30 cellular contexts compared by ENCODE assay signal in the genomic region with DNA sequence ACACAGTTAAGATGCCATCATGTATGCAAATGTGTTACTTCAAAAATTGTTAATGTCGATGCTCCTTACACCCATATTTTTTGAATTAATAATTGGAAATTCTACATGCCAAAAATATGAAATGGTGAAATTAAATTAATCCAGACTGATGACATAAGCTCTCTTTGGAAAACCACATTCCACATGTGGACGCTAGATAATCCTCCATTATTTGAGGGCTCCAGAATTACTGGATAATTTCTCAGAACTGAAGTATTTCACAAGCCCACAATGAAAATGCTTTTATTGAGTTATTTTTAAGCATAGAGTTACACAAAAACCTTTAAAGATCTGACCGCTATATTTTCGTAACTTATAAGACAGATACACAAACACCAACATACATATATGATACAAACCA.
"Had no signal": no experiment of that assay in that cellular context is flagged by ENCODE, and none has a peak within 500 bp of the region (broad histone marks: within the 10 kb centered on the region; RNA-seq: fewer than 3 reads in every experiment).

No MANE protein-coding gene starts in this region.

- H3K4me3 ChIP-seq: adrenal gland, ascending aorta, breast epithelium, cardiac muscle cell, esophagus squamous epithelium, gastrocnemius medialis, heart left ventricle, hepatocyte had no signal

- ATAC-seq: activated CD4-positive, alpha-beta T cell treated with anti-CD3 and anti-CD28 coated beads for 36 hours; activated CD8-positive, alpha-beta memory T cell treated with anti-CD3 and anti-CD28 coated beads, Interleukin-2, amount 10 ng/mL, durations not matched to agents 7 days and 5 days; activated CD8-positive, alpha-beta T cell treated with anti-CD3 and anti-CD28 coated beads, Interleukin-2, amount 10 ng/mL, durations not matched to agents 7 days and 5 days; activated naive CD8-positive, alpha-beta T cell treated with anti-CD3 and anti-CD28 coated beads, Interleukin-2, amount 50 U/mL, for 24 hours; effector memory CD8-positive, alpha-beta T cell; gastrocnemius medialis; heart left ventricle had no signal

- H3K27me3 ChIP-seq: adrenal gland, ascending aorta, breast epithelium, cardiac muscle cell, esophagus squamous epithelium, gastrocnemius medialis, heart left ventricle, hepatocyte had no signal

- H3K4me2 ChIP-seq: hepatocyte had no signal

- H3K4me1 ChIP-seq: adrenal gland, ascending aorta, breast epithelium, esophagus squamous epithelium, gastrocnemius medialis had no signal

- H3K36me3 ChIP-seq: breast epithelium had no signal

- H3K79me2 ChIP-seq: hepatocyte had no signal

- H3K27ac ChIP-seq: adrenal gland, ascending aorta, breast epithelium, cardiac muscle cell, epithelial cell of prostate, esophagus squamous epithelium, gastrocnemius medialis, heart left ventricle, hepatocyte had no signal

- H2AFZ ChIP-seq: hepatocyte had no signal

- DNase-seq: activated CD4-positive, alpha-beta memory T cell treated with anti-CD3 and anti-CD28 coated beads for 36 hours; activated CD4-positive, alpha-beta T cell treated with anti-CD3 and anti-CD28 coated beads for 36 hours; activated CD4-positive, alpha-beta T cell treated with anti-CD3 and anti-CD28 coated beads, Interleukin-2, amount 10 ng/mL, durations not matched to agents 24 days and 14 days; activated CD4-positive, CD25-positive, alpha-beta regulatory T cell; activated CD4-positive, CD25-positive, alpha-beta regulatory T cell treated with anti-CD3 and anti-CD28 coated beads, Interleukin-2, amount 50 U/mL, for 72 hours; activated CD8-positive, alpha-beta memory T cell treated with anti-CD3 and anti-CD28 coated beads, Interleukin-2, amount 10 ng/mL, durations not matched to agents 7 days and 5 days; activated CD8-positive, alpha-beta memory T cell treated with anti-CD3 and anti-CD28 coated beads, Interleukin-2, amount 50 U/mL, for 4 hours; activated CD8-positive, alpha-beta T cell treated with anti-CD3 and anti-CD28 coated beads, Interleukin-2, amount 10 ng/mL, durations not matched to agents 7 days and 5 days; activated effector memory CD4-positive, alpha-beta T cell treated with anti-CD3 and anti-CD28 coated beads, Interleukin-2, amount 50 U/mL, for 16 hours; activated naive CD4-positive, alpha-beta T cell treated with anti-CD3 and anti-CD28 coated beads for 36 hours; activated naive CD8-positive, alpha-beta T cell treated with anti-CD3 and anti-CD28 coated beads for 36 hours; activated naive CD8-positive, alpha-beta T cell treated with anti-CD3 and anti-CD28 coated beads, Interleukin-2, amount 50 U/mL, for 24 hours; activated T-cell treated with anti-CD3 and anti-CD28 coated beads, Interleukin-2, amount 50 U/mL, for 1 hour; activated T-cell treated with anti-CD3 and anti-CD28 coated beads, Interleukin-2, amount 50 U/mL, for 48 hours; adrenal gland; cortex of kidney; dermis blood vessel endothelial cell; effector CD4-positive, alpha-beta T cell; effector memory CD8-positive, alpha-beta T cell; esophagus squamous epithelium; foreskin fibroblast; gastrocnemius medialis; glutamatergic neuron; heart left ventricle; T-helper 2 cell had no signal

- H3K9me3 ChIP-seq: adrenal gland, ascending aorta, breast epithelium, esophagus squamous epithelium, gastrocnemius medialis, heart left ventricle had no signal
